Comparison of ENCODE assay signal across 23 cellular contexts in genomic region chr5:160129841-160130240, GRCh38. TPM values are rescaled to one million over a fixed set of nuclear protein-coding genes. Genes with fewer than 3 reads are reported as not detected.
DNase-seq lines count a peak whose midpoint lies in the region; ATAC-seq, FAIRE-seq and TF ChIP-seq lines count a peak whose summit lies in the region.
"Had no signal": no experiment of that assay in that cellular context is flagged by ENCODE, and none has a peak within 500 bp of the region (broad histone marks: within the 10 kb centered on the region; RNA-seq: fewer than 3 reads in every experiment).

No MANE protein-coding gene starts in this region.

- H3K27ac ChIP-seq in H9 (ENCODE audit: insufficient read length, low read depth, low read length) (no peak overlapping the region), K562 (ENCODE audit: extremely low read depth, low read depth, low read length) (no peak overlapping the region)
- H3K27ac ChIP-seq: 22Rv1, SK-N-MC had no signal

- no peak overlapping the region for H4K8ac ChIP-seq in H9 (replicated peaks; ENCODE audit: insufficient read length, low read depth, low read length)

- H2BK15ac ChIP-seq in H9 (ENCODE audit: low read depth, low read length): no peak overlapping the region

- H4K20me1 ChIP-seq in H9 (ENCODE audit: control insufficient read depth, insufficient read depth, insufficient read length): no peaks in the 10 kb centered on the region
- no peaks in the 10 kb centered on the region for H4K20me1 ChIP-seq in K562 (replicated peaks; ENCODE audit: control insufficient read depth, insufficient read depth, low read length)

- no peaks in the 10 kb centered on the region for H3K23me2 ChIP-seq in H9 (ENCODE audit: insufficient read length, low read depth, low read length, poor library complexity, severe bottlenecking)

- H3K27me3 ChIP-seq in H9 (ENCODE audit: insufficient read depth, low read length): no peaks in the 10 kb centered on the region
- no peaks in the 10 kb centered on the region for H3K27me3 ChIP-seq in K562 (ENCODE audit: control insufficient read depth in 2 of 2, insufficient read depth in 2 of 2, low read length in 2 of 2)
- H3K27me3 ChIP-seq: BE2C had no signal

- intact Hi-C loops in K562 (cut with micrococcal nuclease): no loop called here

- no peak overlapping the region for H2AK5ac ChIP-seq in H9 (ENCODE audit: insufficient read length, low read length)

- no CpG with 5 or more reads among the region's 6 CpGs for WGBS in H9 (ENCODE audit: extremely low coverage, insufficient read length, low lambda C conversion rate)
- WGBS in K562 (ENCODE audit: insufficient coverage, low coverage, missing lambda C conversion rate): 13% methylated on average over 3 of the region's 6 CpGs

- BruUV-seq in K562 (replicated peaks; lab: Mats Ljungman, UMichigan): no TSS peak

- H3K4me1 Mint-ChIP-seq in H9 (peaks cover 17 to 20% of the 10 kb centered on the region in 2 experiments), osteocyte (ENCODE audit: unreplicated experiment) (peaks cover 8% of the 10 kb centered on the region)
- H3K4me1 Mint-ChIP-seq in stimulated activated naive B cell treated with anti-CD40 and anti-IgM and Interleukin-4, amounts not matched to agents 10 μg/mL and 1 μg/mL and 100 μg/mL, for 72 hours: no peaks in the 10 kb centered on the region
- H3K4me1 Mint-ChIP-seq: CD4-positive, alpha-beta memory T cell had no signal

- H4K91ac ChIP-seq in H9 (ENCODE audit: insufficient read length, low read depth, low read length): no peak overlapping the region

- H3K9me3 Mint-ChIP-seq in H9 (peaks cover 0 to 4% of the 10 kb centered on the region in 2 experiments; a peak in 1 of 5 replicates), osteocyte (ENCODE audit: unreplicated experiment) (no peaks in the 10 kb centered on the region)
- peaks cover 0 to 1% of the 10 kb centered on the region in 2 donors for H3K9me3 Mint-ChIP-seq in stimulated activated naive B cell treated with anti-CD40 and anti-IgM and Interleukin-4, amounts not matched to agents 10 μg/mL and 1 μg/mL and 100 μg/mL, for 72 hours

- ATAC-seq in K562: no peak; the same call in 2 of the 3 replicates
- ATAC-seq in stimulated activated naive B cell treated with anti-CD40 and anti-IgM and Interleukin-4, amounts not matched to agents 10 μg/mL and 1 μg/mL and 100 μg/mL, for 72 hours (replicated peaks): no peak

- no peak for FAIRE-seq in K562 (lab: Jason Lieb, UNC)
- FAIRE-seq: GM12891, GM18507, H54 had no signal

- no peak overlapping the region for H3K56ac ChIP-seq in H9 (ENCODE audit: insufficient read length, low read depth, low read length)

- H3K27ac Mint-ChIP-seq in H9: no peak overlapping the region
- no peak overlapping the region for H3K27ac Mint-ChIP-seq in osteocyte (ENCODE audit: unreplicated experiment)
- no peak overlapping the region for H3K27ac Mint-ChIP-seq in stimulated activated naive B cell treated with anti-CD40 and anti-IgM and Interleukin-4, amounts not matched to agents 10 μg/mL and 1 μg/mL and 100 μg/mL, for 72 hours
- H3K27ac Mint-ChIP-seq: CD4-positive, alpha-beta memory T cell had no signal

- H3K4me1 ChIP-seq in H9 (ENCODE audit: insufficient read depth, low read length) (peaks cover 4% of the 10 kb centered on the region; the same call in 1 of the 2 replicates), K562 (replicated peaks in 1 of 2; ENCODE audit: control insufficient read depth in 2 of 2, insufficient read depth in 2 of 2, low read length in 2 of 2) (no peaks in the 10 kb centered on the region; a peak in 2 of 5 replicates)
- H3K4me1 ChIP-seq: BE2C had no signal

- H3K9me3 ChIP-seq in H9 (ENCODE audit: control insufficient read depth, low read depth, low read length) (peaks cover 5% of the 10 kb centered on the region), K562 (replicated peaks; ENCODE audit: control insufficient read depth, insufficient read depth, low read depth, low read length) (no peaks in the 10 kb centered on the region)
- H3K9me3 ChIP-seq: BE2C had no signal

- H2BK12ac ChIP-seq in H9 (ENCODE audit: insufficient read length, low read depth, low read length): no peak overlapping the region

- H3K23ac ChIP-seq in H9 (ENCODE audit: insufficient read length, low read depth, low read length): no peak overlapping the region

- CTCF ChIA-PET in K562 (lab: Yijun Ruan, JAX; ENCODE audit: low intra/inter-chr PET ratio): no interaction called here

- H3K9ac ChIP-seq in H9 (ENCODE audit: extremely low read depth, insufficient read length, low read length) (no peak overlapping the region), K562 (ENCODE audit: insufficient read depth in 1 of 2, low read depth in 2 of 2, low read length in 2 of 2) (no peak overlapping the region)

- H3K4me3 Mint-ChIP-seq in H9 (no peak overlapping the region), osteocyte (ENCODE audit: unreplicated experiment) (no peak overlapping the region)
- H3K4me3 Mint-ChIP-seq in stimulated activated naive B cell treated with anti-CD40 and anti-IgM and Interleukin-4, amounts not matched to agents 10 μg/mL and 1 μg/mL and 100 μg/mL, for 72 hours: no peak overlapping the region
- H3K4me3 Mint-ChIP-seq: CD4-positive, alpha-beta memory T cell had no signal

- H3K27me3 Mint-ChIP-seq in H9 (ENCODE audit: low read depth) (no peaks in the 10 kb centered on the region; the same call in 1 of the 2 replicates), osteocyte (ENCODE audit: unreplicated experiment) (no peaks in the 10 kb centered on the region)
- no peaks in the 10 kb centered on the region for H3K27me3 Mint-ChIP-seq in stimulated activated naive B cell treated with anti-CD40 and anti-IgM and Interleukin-4, amounts not matched to agents 10 μg/mL and 1 μg/mL and 100 μg/mL, for 72 hours

- H3K9me1 ChIP-seq in K562 (ENCODE audit: control insufficient read depth, insufficient read depth, low read length): no peaks in the 10 kb centered on the region

- in situ Hi-C loops in K562 (cut with MboI): no loop called here

- no peaks in the 10 kb centered on the region for H3K79me1 ChIP-seq in H9 (ENCODE audit: insufficient read depth, low read depth, low read length, poor library complexity, severe bottlenecking)

- TF ChIP-seq POLR2A in K562 (conservative IDR thresholded peaks at IDR 0.05): no peak

- H3K14ac ChIP-seq in H9 (ENCODE audit: insufficient read depth, low read length): no peak overlapping the region

- no peak overlapping the region for H3T11ph ChIP-seq in H9 (ENCODE audit: low read length)

- TF ChIP-seq CTCF in H9 (conservative IDR thresholded peaks at IDR 0.05) (no peak), K562 (IDR thresholded peaks at IDR 0.05 in 2 of 3, conservative IDR thresholded peaks at IDR 0.05 in 1 of 3; ENCODE audit: insufficient read depth in 2 of 3, low read depth in 1 of 3, low read length in 3 of 3) (no peak), osteocyte (IDR thresholded peaks at IDR 0.05) (no peak)

- TF ChIP-seq EP300 in K562 (IDR thresholded peaks at IDR 0.05; ENCODE audit: low read length): no peak

- TF ChIP-seq RAD21 in K562 (CRISPR knock-in tag; conservative IDR thresholded peaks at IDR 0.05 in 1 of 2, IDR thresholded peaks at IDR 0.05 in 1 of 2): no peak

- H3K36me3 Mint-ChIP-seq in H9 (ENCODE audit: insufficient read depth in 1 of 3, low read depth in 3 of 3): no peaks in the 10 kb centered on the region; a peak in 2 of 7 replicates
- no peaks in the 10 kb centered on the region for H3K36me3 Mint-ChIP-seq in osteocyte (ENCODE audit: unreplicated experiment)
- H3K36me3 Mint-ChIP-seq in stimulated activated naive B cell treated with anti-CD40 and anti-IgM and Interleukin-4, amounts not matched to agents 10 μg/mL and 1 μg/mL and 100 μg/mL, for 72 hours: peaks cover 0 to 2% of the 10 kb centered on the region in 2 donors
- H3K36me3 Mint-ChIP-seq: CD4-positive, alpha-beta memory T cell had no signal

- DNase-seq in AG08395 (ENCODE audit: low spot score) (peak; percentile 26), H9 (no peak), K562 (ENCODE audit: extremely low read depth in 1 of 4, low spot score in 3 of 4) (no peak), fibroblast of the conjunctiva (ENCODE audit: low read depth) (peak; percentile 38), osteocyte (ENCODE audit: extremely low spot score, unreplicated experiment) (no peak), NCI-H2171 (lab: John Stamatoyannopoulos, UW) (no peak)
- no peak for DNase-seq in activated CD4-positive, alpha-beta T cell treated with anti-CD3 and anti-CD28 coated beads for 4 hours
- DNase-seq in stimulated activated naive B cell treated with anti-CD40 and anti-IgM and Interleukin-4, amounts not matched to agents 10 μg/mL and 1 μg/mL and 100 μg/mL, for 72 hours: no peak
- DNase-seq: BE2C; Calu3; CD4-positive, alpha-beta memory T cell; EL; KG1; NCI-H1417 treated with DMSO at 0.1 percent for 48 hours; NCI-H1930; NCI-H345; NCI-H524 treated with DMSO at 0.1 percent for 48 hours; SHP77 had no signal

- no peak overlapping the region for H3K4me2 ChIP-seq in H9 (ENCODE audit: insufficient read depth, insufficient read length, low read length)
- no peak overlapping the region for H3K4me2 ChIP-seq in K562 (ENCODE audit: insufficient read depth, low read length)

- no peak overlapping the region for H2BK5ac ChIP-seq in H9 (ENCODE audit: insufficient read length, low read length)

- H3K79me2 ChIP-seq in H9 (ENCODE audit: insufficient read depth, low read length) (no peaks in the 10 kb centered on the region), K562 (ENCODE audit: control insufficient read depth, insufficient read depth, low read length) (no peaks in the 10 kb centered on the region)

- no peak overlapping the region for H4K5ac ChIP-seq in H9 (ENCODE audit: insufficient read length, low read depth, low read length)

- H2BK120ac ChIP-seq in H9 (ENCODE audit: low read depth, low read length, poor library complexity, severe bottlenecking): peak overlapping the region; percentile 48

- H2AFZ ChIP-seq in H9 (ENCODE audit: low read length) (no peak overlapping the region), K562 (ENCODE audit: low read depth, low read length) (no peak overlapping the region)

- H3K18ac ChIP-seq in H9 (ENCODE audit: insufficient read length, low read depth, low read length): no peak overlapping the region

- POLR2A ChIA-PET in K562 (lab: Yijun Ruan, JAX): no interaction called here

- H3K36me3 ChIP-seq in K562 (ENCODE audit: control insufficient read depth, insufficient read depth, low read length): no peaks in the 10 kb centered on the region
- H3K36me3 ChIP-seq: BE2C had no signal

- no peak overlapping the region for H2BK20ac ChIP-seq in H9 (ENCODE audit: low read depth, low read length, poor library complexity, severe bottlenecking)

- no peak overlapping the region for H3K4ac ChIP-seq in H9 (ENCODE audit: low read depth, low read length)

- no peak overlapping the region for H3K4me3 ChIP-seq in K562
- H3K4me3 ChIP-seq: SK-N-MC had no signal

RNA-seq across cellular contexts. Expression of gene PWWP2A, which starts 10.6 kb away (rescaled TPM):
- total RNA-seq in H9 (2021) (63.5 and 66.7 TPM in 2 replicates), K562 (2014; rRNA removed) (11.1 and 16.2 TPM in 2 replicates), K562 (2014; rRNA removed; fragmentation: Illumina TruSeq; extraction: Trizol) (16.7 and 17.2 TPM in 2 replicates), K562 (2015; rRNA removed; fragmentation: Illumina TruSeq; extraction: Trizol) (15.4 and 16.7 TPM in 2 replicates), K562 (2021) (18.2 and 18.6 TPM in 2 replicates), osteocyte (21.9 and 22.3 TPM in 2 replicates)
- total RNA-seq in K562 (2011; cell fraction: chromatin; rRNA removed; ENCODE audit: low replicate concordance): 18.6 and 35.0 TPM in 2 replicates
- 9.2 and 13.0 TPM in 2 replicates for total RNA-seq in K562 (2011; cell fraction: nucleolus; rRNA removed)
- 15.8 and 19.2 TPM in 2 replicates for total RNA-seq in K562 (2011; cell fraction: nucleoplasm; rRNA removed)
- polyA plus RNA-seq in K562 (2011; rRNA removed) (14.6 and 15.6 TPM in 2 replicates), K562 (2014; fragmentation: Illumina TruSeq; extraction: Trizol) (15.7 and 26.3 TPM in 2 replicates), K562 (2014; fragmentation: Nextera tagmentation; extraction: Ambion mirVana) (1 to 10 TPM; 2.7 to 3.6 TPM), K562 (2014; rRNA removed) (11.0 and 12.7 TPM in 2 replicates)
- polyA plus RNA-seq in K562 (2011; cell fraction: cytosol; rRNA removed): 7.4 and 9.4 TPM in 2 replicates
- polyA plus RNA-seq in K562 (2011; cell fraction: nucleus; rRNA removed): 22.9 and 23.7 TPM in 2 replicates
- 8.6 and 11.8 TPM in 2 replicates for polyA plus RNA-seq in K562 (2012)
- 8.5 and 8.8 TPM in 2 replicates for polyA minus RNA-seq in K562 (2011; rRNA and poly(A)+ RNA removed)
- 5.4 and 8.7 TPM in 2 replicates for polyA minus RNA-seq in K562 (2011; cell fraction: cytosol; rRNA and poly(A)+ RNA removed)
- polyA minus RNA-seq in K562 (2011; cell fraction: nucleus; rRNA and poly(A)+ RNA removed): 4.3 and 8.6 TPM in 2 replicates

Comparison
In these comparisons a context has a peak if more than half of its experiments do, and no peak if none do; other contexts are left out.
1. DNase-seq: peak in AG08395 (single experiment) and fibroblast of the conjunctiva (single experiment); none in H9 (single experiment), K562 (0 of 4), osteocyte (single experiment), NCI-H2171 (single experiment), activated CD4-positive, alpha-beta T cell treated with anti-CD3 and anti-CD28 coated beads for 4 hours (0 of 2) and stimulated activated naive B cell treated with anti-CD40 and anti-IgM and Interleukin-4, amounts not matched to agents 10 μg/mL and 1 μg/mL and 100 μg/mL, for 72 hours (single experiment).